16 cellular contexts compared by ENCODE assay signal in the genomic region with DNA sequence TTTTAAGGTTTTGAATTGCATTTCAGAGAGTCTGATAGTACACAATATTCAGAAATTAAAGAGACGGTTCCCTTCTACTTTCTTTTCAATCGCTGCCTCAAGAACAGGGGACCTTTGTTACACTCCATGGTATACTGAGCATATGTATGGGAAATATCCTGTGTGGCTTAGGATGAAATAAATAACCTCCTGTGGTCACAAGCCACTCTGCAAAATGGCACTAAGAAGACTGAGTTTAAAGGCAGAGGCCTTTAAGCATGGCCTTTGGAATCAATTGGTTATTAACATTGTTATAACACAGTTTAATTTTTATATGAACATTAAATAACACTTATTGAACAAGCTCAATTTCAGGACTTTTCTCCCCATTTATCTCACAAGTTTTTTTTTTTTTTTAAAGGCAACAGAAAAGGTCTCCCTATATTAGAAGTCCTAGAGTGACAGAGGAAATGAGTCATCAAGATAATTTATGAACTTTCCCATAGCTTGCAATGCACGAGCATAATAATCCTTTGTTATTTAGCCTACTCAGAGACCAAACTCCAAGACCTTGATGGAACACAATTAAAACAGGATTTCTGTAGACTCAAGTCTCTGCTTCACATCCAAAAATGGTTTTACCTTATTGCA.
DNase-seq lines count a peak whose midpoint lies in the region; ATAC-seq and TF ChIP-seq lines count a peak whose summit lies in the region.
"Had no signal": no experiment of that assay in that cellular context is flagged by ENCODE, and none has a peak within 500 bp of the region (broad histone marks: within the 10 kb centered on the region; RNA-seq: fewer than 3 reads in every experiment).

No MANE protein-coding gene starts in this region.

- H3K9ac ChIP-seq in fibroblast of lung (ENCODE audit: insufficient read depth, low read length) (no peak overlapping the region), smooth muscle cell (ENCODE audit: low read depth) (no peak overlapping the region)
- H3K9ac ChIP-seq: GM23248 had no signal

- H3K4me2 ChIP-seq in fibroblast of lung (ENCODE audit: extremely low read depth, insufficient read depth, low read length) (no peak overlapping the region), smooth muscle cell (peak overlapping the region; percentile 21)

- H3K4me1 ChIP-seq in fibroblast of lung (ENCODE audit: control insufficient read depth, extremely low read depth, insufficient read depth, low read length) (no peaks in the 10 kb centered on the region), smooth muscle cell (ENCODE audit: low read depth) (peaks cover 6% of the 10 kb centered on the region)
- H3K4me1 ChIP-seq: esophagus muscularis mucosa had no signal

- no peak overlapping the region for H2AFZ ChIP-seq in fibroblast of lung (ENCODE audit: low read length)
- peak overlapping the region; percentile 39 for H2AFZ ChIP-seq in smooth muscle cell (ENCODE audit: low read depth)
- H2AFZ ChIP-seq: GM23248 had no signal

- H3F3A ChIP-seq in smooth muscle cell (ENCODE audit: low read depth): no peaks in the 10 kb centered on the region

- H3K4me1 Mint-ChIP-seq in activated naive CD8-positive, alpha-beta T cell treated with anti-CD3 and anti-CD28 coated beads, Interleukin-2, amount 10 ng/mL, durations not matched to agents 7 days and 5 days: peaks cover 8% of the 10 kb centered on the region
- peaks cover 5% of the 10 kb centered on the region for H3K4me1 Mint-ChIP-seq in activated naive CD8-positive, alpha-beta T cell treated with anti-CD3 and anti-CD28 coated beads for 36 hours
- H3K4me1 Mint-ChIP-seq in activated T-cell treated with anti-CD3 and anti-CD28 coated beads, Interleukin-2, amount 50 U/mL, for 72 hours (ENCODE audit: low read depth): no peaks in the 10 kb centered on the region

- H3K36me3 ChIP-seq in fibroblast of lung (ENCODE audit: control insufficient read depth, insufficient read depth, low read length) (no peaks in the 10 kb centered on the region), smooth muscle cell (ENCODE audit: low read depth) (no peaks in the 10 kb centered on the region)
- H3K36me3 ChIP-seq: esophagus muscularis mucosa, MG63 had no signal

- POLR2A ChIA-PET in activated naive CD8-positive, alpha-beta T cell treated with anti-CD3 and anti-CD28 coated beads, Interleukin-2, amount 10 ng/mL, durations not matched to agents 7 days and 5 days (lab: Charles Lee): no interaction called here

- H3K36me3 Mint-ChIP-seq in activated naive CD8-positive, alpha-beta T cell treated with anti-CD3 and anti-CD28 coated beads, Interleukin-2, amount 10 ng/mL, durations not matched to agents 7 days and 5 days: peaks cover 10% of the 10 kb centered on the region
- no peaks in the 10 kb centered on the region for H3K36me3 Mint-ChIP-seq in activated naive CD8-positive, alpha-beta T cell treated with anti-CD3 and anti-CD28 coated beads for 36 hours
- peaks cover 0 to 3% of the 10 kb centered on the region in 2 donors for H3K36me3 Mint-ChIP-seq in activated T-cell treated with anti-CD3 and anti-CD28 coated beads, Interleukin-2, amount 50 U/mL, for 72 hours (ENCODE audit: insufficient read depth in 2 of 2)

- H3K9me3 ChIP-seq in fibroblast of lung (ENCODE audit: control insufficient read depth, insufficient read depth, low read depth, low read length): no peaks in the 10 kb centered on the region
- no peaks in the 10 kb centered on the region for H3K9me3 ChIP-seq in smooth muscle cell (replicated peaks; ENCODE audit: low read depth)
- H3K9me3 ChIP-seq: esophagus muscularis mucosa, MG63 had no signal

- DNase-seq in activated naive CD8-positive, alpha-beta T cell treated with anti-CD3 and anti-CD28 coated beads, Interleukin-2, amount 10 ng/mL, durations not matched to agents 7 days and 5 days: no peak
- no peak for DNase-seq in activated naive CD8-positive, alpha-beta T cell treated with anti-CD3 and anti-CD28 coated beads for 36 hours
- DNase-seq in RPMI7951 (ENCODE audit: low read depth) (peak; percentile 79), fibroblast of lung (ENCODE audit: low read depth in 2 of 2) (peak; percentile 60 to 77), smooth muscle cell (lab: John Stamatoyannopoulos, UW; ENCODE audit: unreplicated experiment) (no peak)
- no peak for DNase-seq in activated CD4-positive, alpha-beta T cell treated with anti-CD3 and anti-CD28 coated beads, Interleukin-2, amount 50 U/mL, for 4 hours
- DNase-seq in activated T-cell treated with anti-CD3 and anti-CD28 coated beads, Interleukin-2, amount 50 U/mL, for 72 hours: no peak
- DNase-seq: anterior cingulate cortex; left cardiac atrium; MG63; NCI-H526; stimulated activated naive CD4-positive, alpha-beta T cell treated with Interleukin-2 at 50 U/mL for 16 hours; T1000 had no signal

- H3K27me3 ChIP-seq in fibroblast of lung (ENCODE audit: control insufficient read depth, insufficient read depth, low read length) (no peaks in the 10 kb centered on the region), smooth muscle cell (ENCODE audit: low read depth) (no peaks in the 10 kb centered on the region)
- H3K27me3 ChIP-seq: esophagus muscularis mucosa had no signal

- 56% methylated on average over 3 of the region's 3 CpGs for WGBS in smooth muscle cell (ENCODE audit: low lambda C conversion rate)

- H3K9me3 Mint-ChIP-seq in activated naive CD8-positive, alpha-beta T cell treated with anti-CD3 and anti-CD28 coated beads, Interleukin-2, amount 10 ng/mL, durations not matched to agents 7 days and 5 days: peaks cover 4% of the 10 kb centered on the region
- H3K9me3 Mint-ChIP-seq in activated naive CD8-positive, alpha-beta T cell treated with anti-CD3 and anti-CD28 coated beads for 36 hours: peaks cover 5% of the 10 kb centered on the region
- peaks cover 0 to 1% of the 10 kb centered on the region in 2 donors for H3K9me3 Mint-ChIP-seq in activated T-cell treated with anti-CD3 and anti-CD28 coated beads, Interleukin-2, amount 50 U/mL, for 72 hours

- H4K20me1 ChIP-seq in fibroblast of lung (ENCODE audit: control insufficient read depth, extremely low read depth, insufficient read depth, low read length): no peaks in the 10 kb centered on the region
- H4K20me1 ChIP-seq in smooth muscle cell (ENCODE audit: low read depth): no peaks in the 10 kb centered on the region

- H3K79me2 ChIP-seq in fibroblast of lung (ENCODE audit: control insufficient read depth, insufficient read depth, low read length): no peaks in the 10 kb centered on the region
- H3K79me2 ChIP-seq in smooth muscle cell (ENCODE audit: low read depth): no peaks in the 10 kb centered on the region

- H3K4me3 ChIP-seq in fibroblast of lung (replicated peaks in 1 of 4; ENCODE audit: control extremely low read depth in 1 of 4, insufficient read depth in 1 of 4, low read depth in 3 of 4, low read length in 4 of 4): no peak overlapping the region
- no peak overlapping the region for H3K4me3 ChIP-seq in smooth muscle cell
- H3K4me3 ChIP-seq: esophagus muscularis mucosa, GM23248, MG63 had no signal

- H3K27ac ChIP-seq in fibroblast of lung (ENCODE audit: insufficient read depth, low read length) (no peak overlapping the region), smooth muscle cell (ENCODE audit: low read depth) (peak overlapping the region; percentile 26)
- H3K27ac ChIP-seq: GM23248 had no signal

- H3K27me3 Mint-ChIP-seq in activated naive CD8-positive, alpha-beta T cell treated with anti-CD3 and anti-CD28 coated beads, Interleukin-2, amount 10 ng/mL, durations not matched to agents 7 days and 5 days: peaks cover 2% of the 10 kb centered on the region
- H3K27me3 Mint-ChIP-seq in activated naive CD8-positive, alpha-beta T cell treated with anti-CD3 and anti-CD28 coated beads for 36 hours: no peaks in the 10 kb centered on the region
- H3K27me3 Mint-ChIP-seq in activated T-cell treated with anti-CD3 and anti-CD28 coated beads, Interleukin-2, amount 50 U/mL, for 72 hours (ENCODE audit: low read depth): no peaks in the 10 kb centered on the region

- H3K4me3 Mint-ChIP-seq in activated naive CD8-positive, alpha-beta T cell treated with anti-CD3 and anti-CD28 coated beads, Interleukin-2, amount 10 ng/mL, durations not matched to agents 7 days and 5 days: peak overlapping the region; percentile 7
- no peak overlapping the region for H3K4me3 Mint-ChIP-seq in activated naive CD8-positive, alpha-beta T cell treated with anti-CD3 and anti-CD28 coated beads for 36 hours
- H3K4me3 Mint-ChIP-seq in activated T-cell treated with anti-CD3 and anti-CD28 coated beads, Interleukin-2, amount 50 U/mL, for 72 hours: no peak overlapping the region

- ATAC-seq in activated naive CD8-positive, alpha-beta T cell treated with anti-CD3 and anti-CD28 coated beads, Interleukin-2, amount 10 ng/mL, durations not matched to agents 7 days and 5 days (ENCODE audit: low read depth): no peak
- ATAC-seq in GM18873 (IDR thresholded peaks at IDR 0.05; ENCODE audit: low FRiP score, unreplicated experiment): no peak
- ATAC-seq in activated T-cell treated with anti-CD3 and anti-CD28 coated beads, Interleukin-2, amount 50 U/mL, for 72 hours (replicated peaks in 1 of 2): no peak

- peak overlapping the region; percentile 37 for H3K27ac Mint-ChIP-seq in activated naive CD8-positive, alpha-beta T cell treated with anti-CD3 and anti-CD28 coated beads, Interleukin-2, amount 10 ng/mL, durations not matched to agents 7 days and 5 days
- no peak overlapping the region for H3K27ac Mint-ChIP-seq in activated naive CD8-positive, alpha-beta T cell treated with anti-CD3 and anti-CD28 coated beads for 36 hours
- H3K27ac Mint-ChIP-seq in activated T-cell treated with anti-CD3 and anti-CD28 coated beads, Interleukin-2, amount 50 U/mL, for 72 hours: no peak overlapping the region

- no peak for TF ChIP-seq CTCF in fibroblast of lung (conservative IDR thresholded peaks at IDR 0.05 in 1 of 2, IDR thresholded peaks at IDR 0.05 in 1 of 2; ENCODE audit: low read depth in 1 of 2, low read length in 2 of 2)
- TF ChIP-seq CTCF in smooth muscle cell (IDR thresholded peaks at IDR 0.05; ENCODE audit: borderline replicate concordance, insufficient read depth, poor library complexity, severe bottlenecking): no peak

Comparison
In these comparisons a context has a peak if more than half of its experiments do, and no peak if none do; other contexts are left out.
1. DNase-seq: peak in RPMI7951 (single experiment) and fibroblast of lung (2 of 2); none in activated naive CD8-positive, alpha-beta T cell treated with anti-CD3 and anti-CD28 coated beads, Interleukin-2, amount 10 ng/mL, durations not matched to agents 7 days and 5 days (single experiment), activated naive CD8-positive, alpha-beta T cell treated with anti-CD3 and anti-CD28 coated beads for 36 hours (single experiment), smooth muscle cell (single experiment), activated CD4-positive, alpha-beta T cell treated with anti-CD3 and anti-CD28 coated beads, Interleukin-2, amount 50 U/mL, for 4 hours (0 of 2) and activated T-cell treated with anti-CD3 and anti-CD28 coated beads, Interleukin-2, amount 50 U/mL, for 72 hours (0 of 2).